Comparison of ENCODE assay signal across 26 cellular contexts in genomic region chr2:169664978-169665930, GRCh38. TPM values are rescaled to one million over a fixed set of nuclear protein-coding genes. Genes with fewer than 3 reads are reported as not detected.
DNase-seq lines count a peak whose midpoint lies in the region; ATAC-seq, FAIRE-seq and TF ChIP-seq lines count a peak whose summit lies in the region.
"Had no signal": no experiment of that assay in that cellular context is flagged by ENCODE, and none has a peak within 500 bp of the region (broad histone marks: within the 10 kb centered on the region; RNA-seq: fewer than 3 reads in every experiment).

No MANE protein-coding gene starts in this region.

- H3K9me3 ChIP-seq in SK-N-SH (no peaks in the 10 kb centered on the region), astrocyte (ENCODE audit: insufficient read depth, low read depth, low read length) (no peaks in the 10 kb centered on the region), trophoblast cell (ENCODE audit: insufficient read depth, low read depth, low read length) (no peaks in the 10 kb centered on the region), esophagus squamous epithelium (no peaks in the 10 kb centered on the region)
- H3K9me3 ChIP-seq: breast epithelium, mucosa of descending colon had no signal

- H3K27ac Mint-ChIP-seq in astrocyte (ENCODE audit: unreplicated experiment) (peak overlapping the region; percentile 1), glutamatergic neuron (ENCODE audit: unreplicated experiment) (no peak overlapping the region)
- H3K27ac Mint-ChIP-seq: activated CD4-positive, alpha-beta memory T cell treated with anti-CD3 and anti-CD28 coated beads for 36 hours; activated naive CD8-positive, alpha-beta T cell treated with anti-CD3 and anti-CD28 coated beads for 36 hours; type B pancreatic cell had no signal

- H3K4me3 ChIP-seq in SK-N-SH (ENCODE audit: low read depth in 2 of 2, low read length in 1 of 2) (no peak overlapping the region), astrocyte (ENCODE audit: insufficient read depth, low read depth, low read length) (no peak overlapping the region), trophoblast cell (ENCODE audit: low read depth, low read length) (no peak overlapping the region), esophagus squamous epithelium (no peak overlapping the region)
- H3K4me3 ChIP-seq: breast epithelium, mucosa of descending colon had no signal

- DNase-seq in SK-N-SH (no peak), MV-4-11 (lab: John Stamatoyannopoulos, UW) (peak; percentile 64), astrocyte (ENCODE audit: low read depth) (peak; percentile 6), trophoblast cell (peak; percentile 81 to 91), NCI-H2107 treated with DMSO at 0.1 percent for 48 hours (lab: John Stamatoyannopoulos, UW; ENCODE audit: unreplicated experiment) (no peak), glutamatergic neuron (no peak), esophagus squamous epithelium (lab: John Stamatoyannopoulos, UW) (no peak)
- DNase-seq: activated CD4-positive, alpha-beta memory T cell treated with anti-CD3 and anti-CD28 coated beads for 36 hours; activated naive CD8-positive, alpha-beta T cell treated with anti-CD3 and anti-CD28 coated beads for 36 hours; activated T-cell treated with anti-CD3 and anti-CD28 coated beads, Interleukin-2, amount 50 U/mL, for 1 hour; CD4-positive, CD25-positive, alpha-beta regulatory T cell; DMS79 treated with DMSO at 0.1 percent for 48 hours; left cardiac atrium; mucosa of descending colon; NCI-H2081; NCI-H510A treated with DMSO at 0.1 percent for 48 hours; retina; stimulated activated naive CD8-positive, alpha-beta T cell treated with anti-CD3 and anti-CD28 coated beads, Interleukin-15, Interleukin-2, amounts not matched to agents 100 U/mL and 50 U/mL, for 24 hours had no signal

- H4K12ac ChIP-seq in trophoblast cell (ENCODE audit: low read depth, low read length), result no peak overlapping the region

- peak overlapping the region; percentile 70; the same call in 1 of the 2 replicates for H2AFZ ChIP-seq in SK-N-SH (ENCODE audit: low read depth)
- H2AFZ ChIP-seq in astrocyte (ENCODE audit: low read depth, low read length), result no peak overlapping the region
- no peak overlapping the region for H2AFZ ChIP-seq in trophoblast cell (ENCODE audit: insufficient read depth, low read length, poor library complexity)

- intact Hi-C loops in esophagus squamous epithelium (cut with DNase I), result no loop called here

- H3K36me3 ChIP-seq in SK-N-SH (replicated peaks in 1 of 2; ENCODE audit: control insufficient read depth in 1 of 2, insufficient read depth in 2 of 2, low read length in 1 of 2) (no peaks in the 10 kb centered on the region), astrocyte (ENCODE audit: insufficient read depth, low read length) (no peaks in the 10 kb centered on the region), trophoblast cell (ENCODE audit: control insufficient read depth in 1 of 2, insufficient read depth in 2 of 2, low read length in 2 of 2) (no peaks in the 10 kb centered on the region), esophagus squamous epithelium (no peaks in the 10 kb centered on the region)
- H3K36me3 ChIP-seq: breast epithelium had no signal

- TF ChIP-seq EP300 in SK-N-SH (IDR thresholded peaks at IDR 0.05; ENCODE audit: borderline replicate concordance in 1 of 2, low read depth in 1 of 2, low read length in 1 of 2), result no peak

- no peaks in the 10 kb centered on the region for H3K79me1 ChIP-seq in trophoblast cell (ENCODE audit: low read length)

- H3K79me2 ChIP-seq in SK-N-SH (ENCODE audit: insufficient read depth), result no peaks in the 10 kb centered on the region
- no peaks in the 10 kb centered on the region for H3K79me2 ChIP-seq in astrocyte (ENCODE audit: insufficient read depth, low read length)
- H3K79me2 ChIP-seq in trophoblast cell (ENCODE audit: control insufficient read depth, insufficient read depth, low read length, poor library complexity), result no peaks in the 10 kb centered on the region

- H4K20me1 ChIP-seq in SK-N-SH (ENCODE audit: insufficient read depth), result no peaks in the 10 kb centered on the region
- H4K20me1 ChIP-seq in astrocyte (ENCODE audit: insufficient read depth, low read length), result no peaks in the 10 kb centered on the region

- H3K18ac ChIP-seq in trophoblast cell (ENCODE audit: low read length), result no peak overlapping the region

- no peak for TF ChIP-seq POLR2A in esophagus squamous epithelium (IDR thresholded peaks at IDR 0.05)

- WGBS in SK-N-SH (ENCODE audit: low lambda C conversion rate), result 24% methylated on average over 1 of the region's 1 CpG
- WGBS in trophoblast cell (ENCODE audit: extremely low coverage, insufficient coverage, insufficient read length), result no CpG with 5 or more reads among the region's 1 CpG
- WGBS in esophagus squamous epithelium, 2 donors, result 56 to 67% methylated on average over 1 of the region's 1 CpG

- no peak overlapping the region for H2BK5ac ChIP-seq in trophoblast cell (ENCODE audit: low read depth, low read length, poor library complexity)

- CTCF ChIA-PET in SK-N-SH (lab: Yijun Ruan, JAX), result interaction anchor here (1.0 to 1.5 kb wide), 3 partner anchors 10 to 264 kb away, joined by 3 to 4 read pairs (median 3); no protein-coding TSS in a partner anchor

- H3K9ac ChIP-seq in SK-N-SH (no peak overlapping the region), astrocyte (ENCODE audit: low read length) (no peak overlapping the region), trophoblast cell (ENCODE audit: low read length) (no peak overlapping the region)

- H3K23ac ChIP-seq in trophoblast cell (ENCODE audit: low read length), result no peak overlapping the region

- no peak overlapping the region for H2BK120ac ChIP-seq in trophoblast cell (ENCODE audit: insufficient read depth, low read length, poor library complexity)

- H3F3A ChIP-seq in SK-N-SH (replicated peaks; ENCODE audit: insufficient read depth), result peaks cover 5% of the 10 kb centered on the region

- H3K4me2 ChIP-seq in SK-N-SH (no peak overlapping the region), astrocyte (ENCODE audit: low read length) (no peak overlapping the region), trophoblast cell (ENCODE audit: low read length) (no peak overlapping the region)

- H3K9me2 ChIP-seq in SK-N-SH, result no peaks in the 10 kb centered on the region

- H3K4me3 Mint-ChIP-seq in astrocyte (ENCODE audit: unreplicated experiment), result no peak overlapping the region
- H3K4me3 Mint-ChIP-seq in glutamatergic neuron (ENCODE audit: unreplicated experiment), result no peak overlapping the region
- H3K4me3 Mint-ChIP-seq: activated CD4-positive, alpha-beta memory T cell treated with anti-CD3 and anti-CD28 coated beads for 36 hours; activated naive CD8-positive, alpha-beta T cell treated with anti-CD3 and anti-CD28 coated beads for 36 hours; CD4-positive, CD25-positive, alpha-beta regulatory T cell; type B pancreatic cell had no signal

- H3K27ac ChIP-seq in SK-N-SH (ENCODE audit: low read depth in 2 of 2, low read length in 1 of 2) (no peak overlapping the region), astrocyte (ENCODE audit: low read depth, low read length) (no peak overlapping the region), trophoblast cell (ENCODE audit: low read depth, low read length) (no peak overlapping the region), esophagus squamous epithelium (no peak overlapping the region)
- H3K27ac ChIP-seq: breast epithelium had no signal

- no peak overlapping the region for H4K91ac ChIP-seq in trophoblast cell (ENCODE audit: low read depth, low read length)

- no peak overlapping the region for H3K4ac ChIP-seq in trophoblast cell (ENCODE audit: low read depth, low read length)

- H3K36me3 Mint-ChIP-seq in astrocyte (ENCODE audit: low read depth, unreplicated experiment), result no peaks in the 10 kb centered on the region
- no peaks in the 10 kb centered on the region for H3K36me3 Mint-ChIP-seq in glutamatergic neuron (ENCODE audit: unreplicated experiment)
- H3K36me3 Mint-ChIP-seq: activated CD4-positive, alpha-beta memory T cell treated with anti-CD3 and anti-CD28 coated beads for 36 hours; activated naive CD8-positive, alpha-beta T cell treated with anti-CD3 and anti-CD28 coated beads for 36 hours; CD4-positive, CD25-positive, alpha-beta regulatory T cell; type B pancreatic cell had no signal

- H3K14ac ChIP-seq in trophoblast cell (ENCODE audit: low read length), result no peak overlapping the region

- FAIRE-seq in astrocyte (lab: Jason Lieb, UNC), result no peak
- FAIRE-seq: A204.1 had no signal

- H2BK12ac ChIP-seq in trophoblast cell (ENCODE audit: low read length), result no peak overlapping the region

- ATAC-seq in SK-N-SH treated with all-trans-retinoic acid at 6 μM for 48 hours, result no peak
- ATAC-seq: mucosa of descending colon; stimulated activated naive CD8-positive, alpha-beta T cell treated with anti-CD3 and anti-CD28 coated beads, Interleukin-15, Interleukin-2, amounts not matched to agents 100 U/mL and 50 U/mL, for 24 hours had no signal

- H3K4me1 ChIP-seq in SK-N-SH (ENCODE audit: control insufficient read depth in 1 of 2, insufficient read depth in 2 of 2, low read depth in 1 of 2, low read length in 1 of 2), result no peaks in the 10 kb centered on the region
- H3K4me1 ChIP-seq in astrocyte (ENCODE audit: insufficient read depth, low read length), result no peaks in the 10 kb centered on the region
- H3K4me1 ChIP-seq in trophoblast cell (ENCODE audit: control insufficient read depth in 1 of 2, insufficient read depth in 2 of 2, low read length in 2 of 2), result peaks cover 0 to 2% of the 10 kb centered on the region in 2 experiments
- H3K4me1 ChIP-seq in esophagus squamous epithelium, result no peaks in the 10 kb centered on the region
- H3K4me1 ChIP-seq: breast epithelium had no signal

- H3K27me3 Mint-ChIP-seq in astrocyte (ENCODE audit: low read depth, unreplicated experiment), result peaks cover 2% of the 10 kb centered on the region
- H3K27me3 Mint-ChIP-seq in glutamatergic neuron (ENCODE audit: unreplicated experiment), result peaks cover 2% of the 10 kb centered on the region
- H3K27me3 Mint-ChIP-seq: activated CD4-positive, alpha-beta memory T cell treated with anti-CD3 and anti-CD28 coated beads for 36 hours; activated naive CD8-positive, alpha-beta T cell treated with anti-CD3 and anti-CD28 coated beads for 36 hours; type B pancreatic cell had no signal

- POLR2A ChIA-PET in SK-N-SH (lab: Yijun Ruan, JAX), result no interaction called here

- no peak overlapping the region for H4K8ac ChIP-seq in trophoblast cell (ENCODE audit: low read depth, low read length)

- no peaks in the 10 kb centered on the region for H3K9me3 Mint-ChIP-seq in astrocyte (ENCODE audit: unreplicated experiment)
- peaks cover 2% of the 10 kb centered on the region for H3K9me3 Mint-ChIP-seq in glutamatergic neuron (ENCODE audit: unreplicated experiment)
- H3K9me3 Mint-ChIP-seq: activated CD4-positive, alpha-beta memory T cell treated with anti-CD3 and anti-CD28 coated beads for 36 hours; activated naive CD8-positive, alpha-beta T cell treated with anti-CD3 and anti-CD28 coated beads for 36 hours; type B pancreatic cell had no signal

- H3K4me1 Mint-ChIP-seq in astrocyte (ENCODE audit: low read depth, unreplicated experiment) (peaks cover 7% of the 10 kb centered on the region), glutamatergic neuron (ENCODE audit: low read depth, unreplicated experiment) (peaks cover 2% of the 10 kb centered on the region)
- H3K4me1 Mint-ChIP-seq: activated naive CD8-positive, alpha-beta T cell treated with anti-CD3 and anti-CD28 coated beads for 36 hours; CD4-positive, CD25-positive, alpha-beta regulatory T cell had no signal

- H3K27me3 ChIP-seq in SK-N-SH (ENCODE audit: insufficient read depth) (no peaks in the 10 kb centered on the region), astrocyte (ENCODE audit: insufficient read depth, low read length) (no peaks in the 10 kb centered on the region), trophoblast cell (ENCODE audit: insufficient read depth, low read length) (no peaks in the 10 kb centered on the region), esophagus squamous epithelium (no peaks in the 10 kb centered on the region)
- H3K27me3 ChIP-seq: breast epithelium had no signal

- TF ChIP-seq CTCF in SK-N-SH (IDR thresholded peaks at IDR 0.05), result no peak
- TF ChIP-seq CTCF in astrocyte (IDR thresholded peaks at IDR 0.05; ENCODE audit: insufficient read depth, low read depth, low read length), result no peak
- no peak for TF ChIP-seq CTCF in glutamatergic neuron (IDR thresholded peaks at IDR 0.05; ENCODE audit: partially characterized antibody, unreplicated experiment)
- TF ChIP-seq CTCF in esophagus squamous epithelium (IDR thresholded peaks at IDR 0.05), result no peak

- no peak for TF ChIP-seq RAD21 in SK-N-SH (IDR thresholded peaks at IDR 0.05; ENCODE audit: low read length)

- no peak overlapping the region for H2AK5ac ChIP-seq in trophoblast cell (ENCODE audit: low read length)

RNA-seq across cellular contexts. Expression of gene CFAP210, which starts 29.0 kb away (rescaled TPM):
- polyA plus RNA-seq in SK-N-SH (2012; rRNA removed), result 0.03 TPM in 1 of 2 replicates, not detected in the other
- 0.01 and 0.03 TPM in 2 replicates for polyA plus RNA-seq in SK-N-SH (2012; cell fraction: cytosol; rRNA removed)
- polyA plus RNA-seq in SK-N-SH (2012; cell fraction: nucleus; rRNA removed), result not detected in 2 replicates
- total RNA-seq in astrocyte (0.20 TPM in 1 of 2 replicates, not detected in the other), glutamatergic neuron (ENCODE audit: unreplicated experiment) (0.32 TPM), esophagus squamous epithelium (not detected)
- polyA plus RNA-seq in trophoblast cell (2013), result 0.07 and 0.15 TPM in 2 replicates
- total RNA-seq: activated CD4-positive, alpha-beta memory T cell treated with anti-CD3 and anti-CD28 coated beads for 36 hours; activated naive CD8-positive, alpha-beta T cell treated with anti-CD3 and anti-CD28 coated beads for 36 hours; CD4-positive, CD25-positive, alpha-beta regulatory T cell; HT-29; MCF 10A; mucosa of descending colon; OCI-LY7; SK-MEL-5 had no signal
- polyA plus RNA-seq: CD4-positive, CD25-positive, alpha-beta regulatory T cell had no signal

RNA-seq across cellular contexts. Expression of gene PHOSPHO2, which starts 29.0 kb away (rescaled TPM):
- polyA plus RNA-seq in SK-N-SH (2012; rRNA removed), result 0.99 and 1.1 TPM in 2 replicates
- polyA plus RNA-seq in SK-N-SH (2012; cell fraction: cytosol; rRNA removed), result 1.3 and 2.3 TPM in 2 replicates
- polyA plus RNA-seq in SK-N-SH (2012; cell fraction: nucleus; rRNA removed), result 2.1 and 2.7 TPM in 2 replicates
- total RNA-seq in astrocyte (1.9 and 3.0 TPM in 2 replicates), glutamatergic neuron (ENCODE audit: unreplicated experiment) (9.6 TPM), esophagus squamous epithelium (1 to 10 TPM; 1.9 to 4.6 (median 3.3) TPM)
- 1.9 TPM in 2 replicates for polyA plus RNA-seq in trophoblast cell (2013)

Comparison
In these comparisons a context has a peak if more than half of its experiments do, and no peak if none do; other contexts are left out.
1. DNase-seq: peak in MV-4-11 (single experiment), astrocyte (single experiment) and trophoblast cell (2 of 2); none in SK-N-SH (single experiment), NCI-H2107 treated with DMSO at 0.1 percent for 48 hours (single experiment), glutamatergic neuron (single experiment) and esophagus squamous epithelium (single experiment).